Comparison of ENCODE assay signal across 1 cellular context in genomic region chr12:77925536-77926108, GRCh38.
A peak's percentile ranks its signal among the peaks of the same experiment; 100 is the strongest.
TF ChIP-seq lines count a peak whose summit lies in the region.

No MANE protein-coding gene starts in this region.

TF ChIP-seq in GM12878, 131 proteins besides CTCF, POLR2A, EP300 and RAD21 (continued from another document):
- TF ChIP-seq, protein P1, sequence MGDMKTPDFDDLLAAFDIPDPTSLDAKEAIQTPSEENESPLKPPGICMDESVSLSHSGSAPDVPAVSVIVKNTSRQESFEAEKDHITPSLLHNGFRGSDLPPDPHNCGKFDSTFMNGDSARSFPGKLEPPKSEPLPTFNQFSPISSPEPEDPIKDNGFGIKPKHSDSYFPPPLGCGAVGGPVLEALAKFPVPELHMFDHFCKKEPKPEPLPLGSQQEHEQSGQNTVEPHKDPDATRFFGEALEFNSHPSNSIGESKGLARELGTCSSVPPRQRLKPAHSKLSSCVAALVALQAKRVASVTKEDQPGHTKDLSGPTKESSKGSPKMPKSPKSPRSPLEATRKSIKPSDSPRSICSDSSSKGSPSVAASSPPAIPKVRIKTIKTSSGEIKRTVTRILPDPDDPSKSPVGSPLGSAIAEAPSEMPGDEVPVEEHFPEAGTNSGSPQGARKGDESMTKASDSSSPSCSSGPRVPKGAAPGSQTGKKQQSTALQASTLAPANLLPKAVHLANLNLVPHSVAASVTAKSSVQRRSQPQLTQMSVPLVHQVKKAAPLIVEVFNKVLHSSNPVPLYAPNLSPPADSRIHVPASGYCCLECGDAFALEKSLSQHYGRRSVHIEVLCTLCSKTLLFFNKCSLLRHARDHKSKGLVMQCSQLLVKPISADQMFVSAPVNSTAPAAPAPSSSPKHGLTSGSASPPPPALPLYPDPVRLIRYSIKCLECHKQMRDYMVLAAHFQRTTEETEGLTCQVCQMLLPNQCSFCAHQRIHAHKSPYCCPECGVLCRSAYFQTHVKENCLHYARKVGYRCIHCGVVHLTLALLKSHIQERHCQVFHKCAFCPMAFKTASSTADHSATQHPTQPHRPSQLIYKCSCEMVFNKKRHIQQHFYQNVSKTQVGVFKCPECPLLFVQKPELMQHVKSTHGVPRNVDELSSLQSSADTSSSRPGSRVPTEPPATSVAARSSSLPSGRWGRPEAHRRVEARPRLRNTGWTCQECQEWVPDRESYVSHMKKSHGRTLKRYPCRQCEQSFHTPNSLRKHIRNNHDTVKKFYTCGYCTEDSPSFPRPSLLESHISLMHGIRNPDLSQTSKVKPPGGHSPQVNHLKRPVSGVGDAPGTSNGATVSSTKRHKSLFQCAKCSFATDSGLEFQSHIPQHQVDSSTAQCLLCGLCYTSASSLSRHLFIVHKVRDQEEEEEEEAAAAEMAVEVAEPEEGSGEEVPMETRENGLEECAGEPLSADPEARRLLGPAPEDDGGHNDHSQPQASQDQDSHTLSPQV (IDR thresholded peaks at IDR 0.05) = peak; percentile 85
- TF ChIP-seq RB1 (IDR thresholded peaks at IDR 0.05; ENCODE audit: borderline replicate concordance) (peak; percentile 92; the same call in 1 of the 2 replicates), MTA2 (IDR thresholded peaks at IDR 0.05; ENCODE audit: low read depth) (peak; percentile 75), RELB (IDR thresholded peaks at IDR 0.05; ENCODE audit: low read depth) (0 out of 2 replicates have a peak, but pooled peaks have one; percentile 34), IRF4 (IDR thresholded peaks at IDR 0.05; ENCODE audit: low read depth, low read length) (0 out of 2 replicates have a peak, but pooled peaks have one; percentile 39), ATF7 (IDR thresholded peaks at IDR 0.05; ENCODE audit: low read depth) (peak; percentile 40; the same call in 1 of the 2 replicates), MLLT1 (IDR thresholded peaks at IDR 0.05) (peak; percentile 73), BHLHE40 (IDR thresholded peaks at IDR 0.05; ENCODE audit: borderline replicate concordance in 1 of 2, low read depth in 2 of 2, low read length in 1 of 2) (peak; percentile 37; a peak in 2 of 4 replicates), CUX1 (IDR thresholded peaks at IDR 0.05; ENCODE audit: insufficient replicate concordance, low read depth, low read length) (no peak), KAT2A (conservative IDR thresholded peaks at IDR 0.05; ENCODE audit: control insufficient read depth, low read depth, low read length) (no peak), ZNF207 (IDR thresholded peaks at IDR 0.05; ENCODE audit: borderline replicate concordance) (peak; percentile 77; the same call in 1 of the 2 replicates), TCF7 (IDR thresholded peaks at IDR 0.05; ENCODE audit: borderline replicate concordance) (no peak), BCL11A (IDR thresholded peaks at IDR 0.05; ENCODE audit: low read depth, low read length) (peak; percentile 54; the same call in 1 of the 2 replicates), SMARCA5 (IDR thresholded peaks at IDR 0.05) (peak; percentile 77), ESRRA (IDR thresholded peaks at IDR 0.05; ENCODE audit: low read length) (no peak)
- TF ChIP-seq, protein P2, sequence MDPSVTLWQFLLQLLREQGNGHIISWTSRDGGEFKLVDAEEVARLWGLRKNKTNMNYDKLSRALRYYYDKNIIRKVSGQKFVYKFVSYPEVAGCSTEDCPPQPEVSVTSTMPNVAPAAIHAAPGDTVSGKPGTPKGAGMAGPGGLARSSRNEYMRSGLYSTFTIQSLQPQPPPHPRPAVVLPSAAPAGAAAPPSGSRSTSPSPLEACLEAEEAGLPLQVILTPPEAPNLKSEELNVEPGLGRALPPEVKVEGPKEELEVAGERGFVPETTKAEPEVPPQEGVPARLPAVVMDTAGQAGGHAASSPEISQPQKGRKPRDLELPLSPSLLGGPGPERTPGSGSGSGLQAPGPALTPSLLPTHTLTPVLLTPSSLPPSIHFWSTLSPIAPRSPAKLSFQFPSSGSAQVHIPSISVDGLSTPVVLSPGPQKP (IDR thresholded peaks at IDR 0.05; ENCODE audit: low read depth, low read length) = no peak
TF ChIP-seq in GM12878: peak in this region for 24.
